8 cellular contexts compared by ENCODE assay signal in genomic region chr11:2990617-2991476, GRCh38. TPM values are rescaled to one million over a fixed set of nuclear protein-coding genes. Genes with fewer than 3 reads are reported as not detected.
DNase-seq lines count a peak whose midpoint lies in the region; ATAC-seq, FAIRE-seq and TF ChIP-seq lines count a peak whose summit lies in the region.

No MANE protein-coding gene starts in this region.

- no peak for TF ChIP-seq RAD21 in K562 (CRISPR knock-in tag; conservative IDR thresholded peaks at IDR 0.05 in 1 of 2, IDR thresholded peaks at IDR 0.05 in 1 of 2)

- H3K9me1 ChIP-seq in K562 (ENCODE audit: control insufficient read depth, insufficient read depth, low read length): peaks cover 2% of the 10 kb centered on the region

- H3K27me3 Mint-ChIP-seq in stimulated activated memory B cell treated with anti-CD40 and anti-IgM and Interleukin-4, amounts not matched to agents 10 μg/mL and 1 μg/mL and 100 μg/mL, for 72 hours: no peaks in the 10 kb centered on the region

- H4K20me1 ChIP-seq in PC-3 (ENCODE audit: low read length) (peaks cover 36% of the 10 kb centered on the region), K562 (replicated peaks; ENCODE audit: control insufficient read depth, insufficient read depth, low read length) (peaks cover 32% of the 10 kb centered on the region)

- H3K4me3 ChIP-seq in PC-3 (ENCODE audit: low read length) (peak overlapping the region; percentile 94), K562 (peak overlapping the region; percentile 52), left lung (peak overlapping the region; percentile 73 to 83)

- POLR2A ChIA-PET in PC-3 (lab: Charles Lee; ENCODE audit: unreplicated experiment): no interaction called here
- POLR2A ChIA-PET in K562 (lab: Yijun Ruan, JAX): interaction anchor here (0.6 to 3.0 kb wide), 9 partner anchors 8 to 35 kb away, joined by 3 to 16 read pairs (median 6); no protein-coding TSS in a partner anchor

- WGBS in K562 (ENCODE audit: insufficient coverage, low coverage, missing lambda C conversion rate): 0% methylated on average over 17 of the region's 17 CpGs

- ATAC-seq in PC-3 (no peak), K562 (peak; percentile 20), left lung (peak; percentile 4), GM21528 (IDR thresholded peaks at IDR 0.05; ENCODE audit: low FRiP score, unreplicated experiment) (no peak)
- ATAC-seq in stimulated activated memory B cell treated with anti-CD40 and anti-IgM and Interleukin-4, amounts not matched to agents 10 μg/mL and 1 μg/mL and 100 μg/mL, for 72 hours: no peak

- TF ChIP-seq CTCF in PC-3 (conservative IDR thresholded peaks at IDR 0.05; ENCODE audit: low read depth, low read length) (no peak), K562 (IDR thresholded peaks at IDR 0.05 in 2 of 3, conservative IDR thresholded peaks at IDR 0.05 in 1 of 3; ENCODE audit: insufficient read depth in 2 of 3, low read depth in 1 of 3, low read length in 3 of 3) (no peak), left lung (IDR thresholded peaks at IDR 0.05) (no peak)

- FAIRE-seq in K562 (lab: Jason Lieb, UNC): peak; percentile 84

- peaks cover 7% of the 10 kb centered on the region; the same call in 1 of the 2 replicates for H3K36me3 ChIP-seq in PC-3 (ENCODE audit: low read depth, low read length)
- H3K36me3 ChIP-seq in K562 (ENCODE audit: control insufficient read depth, insufficient read depth, low read length): peaks cover 39% of the 10 kb centered on the region; the same call in 2 of the 3 replicates
- H3K36me3 ChIP-seq in left lung: no peaks in the 10 kb centered on the region

- CTCF ChIA-PET in PC-3 (lab: Charles Lee) (no interaction called here), K562 (lab: Yijun Ruan, JAX; ENCODE audit: low intra/inter-chr PET ratio) (no interaction called here)

- H3K4me3 Mint-ChIP-seq in stimulated activated memory B cell treated with anti-CD40 and anti-IgM and Interleukin-4, amounts not matched to agents 10 μg/mL and 1 μg/mL and 100 μg/mL, for 72 hours: peak overlapping the region; percentile 98

- H3K9me3 Mint-ChIP-seq in stimulated activated memory B cell treated with anti-CD40 and anti-IgM and Interleukin-4, amounts not matched to agents 10 μg/mL and 1 μg/mL and 100 μg/mL, for 72 hours: no peaks in the 10 kb centered on the region

- no peaks in the 10 kb centered on the region for H3F3A ChIP-seq in PC-3 (ENCODE audit: low read length, unreplicated experiment)

- peak overlapping the region; percentile 95 for H3K27ac Mint-ChIP-seq in stimulated activated memory B cell treated with anti-CD40 and anti-IgM and Interleukin-4, amounts not matched to agents 10 μg/mL and 1 μg/mL and 100 μg/mL, for 72 hours

- intact Hi-C loops in PC-3 (cut with micrococcal nuclease) (no loop called here), K562 (cut with micrococcal nuclease) (no loop called here), left lung (cut with DNase I) (no loop called here)

- H3K79me2 ChIP-seq in PC-3 (ENCODE audit: low read length) (peaks cover 60% of the 10 kb centered on the region), K562 (ENCODE audit: control insufficient read depth, insufficient read depth, low read length) (peaks cover 67% of the 10 kb centered on the region)

- in situ Hi-C loops in K562 (cut with MboI): no loop called here

- H3K36me3 Mint-ChIP-seq in stimulated activated memory B cell treated with anti-CD40 and anti-IgM and Interleukin-4, amounts not matched to agents 10 μg/mL and 1 μg/mL and 100 μg/mL, for 72 hours: peaks cover 6% of the 10 kb centered on the region

- no peaks in the 10 kb centered on the region for H3K27me3 ChIP-seq in PC-3 (ENCODE audit: low read length)
- no peaks in the 10 kb centered on the region for H3K27me3 ChIP-seq in K562 (ENCODE audit: control insufficient read depth in 2 of 2, insufficient read depth in 2 of 2, low read length in 2 of 2)
- no peaks in the 10 kb centered on the region for H3K27me3 ChIP-seq in left lung

- H3K4me2 ChIP-seq in PC-3 (ENCODE audit: low read length) (peak overlapping the region; percentile 95), K562 (ENCODE audit: insufficient read depth, low read length) (peak overlapping the region; percentile 93)

- TF ChIP-seq POLR2A in GM19099 (IDR thresholded peaks at IDR 0.05; ENCODE audit: extremely low read depth, insufficient read length, low read depth) (peak; percentile 28), K562 (conservative IDR thresholded peaks at IDR 0.05) (no peak)

- peak; percentile 34 for DNase-seq in PC-3
- DNase-seq in K562 (ENCODE audit: extremely low read depth in 1 of 4, low spot score in 3 of 4): peak in 2 of 4 experiments; percentile 39 to 63
- no peak for DNase-seq in left lung
- no peak for DNase-seq in Ammon's horn (ENCODE audit: low spot score)
- DNase-seq in AG08396 (ENCODE audit: low spot score): no peak

- H2AFZ ChIP-seq in PC-3 (ENCODE audit: low read length) (0 out of 2 replicates have a peak overlapping the region, but pooled peaks have one; percentile 34), K562 (ENCODE audit: low read depth, low read length) (no peak overlapping the region)

- no peak for TF ChIP-seq EP300 in K562 (IDR thresholded peaks at IDR 0.05; ENCODE audit: low read length)

- H3K27ac ChIP-seq in PC-3 (ENCODE audit: low read length) (peak overlapping the region; percentile 61), K562 (ENCODE audit: extremely low read depth, low read depth, low read length) (peak overlapping the region; percentile 84), left lung (peak overlapping the region; percentile 93 to 95)

- no peaks in the 10 kb centered on the region for H3K9me3 ChIP-seq in PC-3 (ENCODE audit: low read length)
- no peaks in the 10 kb centered on the region for H3K9me3 ChIP-seq in K562 (replicated peaks; ENCODE audit: control insufficient read depth, insufficient read depth, low read depth, low read length)
- no peaks in the 10 kb centered on the region for H3K9me3 ChIP-seq in left lung

- H3K4me1 Mint-ChIP-seq in stimulated activated memory B cell treated with anti-CD40 and anti-IgM and Interleukin-4, amounts not matched to agents 10 μg/mL and 1 μg/mL and 100 μg/mL, for 72 hours: peaks cover 45% of the 10 kb centered on the region

- BruUV-seq in PC-3 (replicated peaks; lab: Mats Ljungman, UMichigan) (TSS peak; percentile 75), K562 (replicated peaks; lab: Mats Ljungman, UMichigan) (TSS peak; percentile 50)

- H3K9ac ChIP-seq in PC-3 (ENCODE audit: low read length) (peak overlapping the region; percentile 99), K562 (ENCODE audit: insufficient read depth in 1 of 2, low read depth in 2 of 2, low read length in 2 of 2) (peak overlapping the region; percentile 78 to 99)

- H3K9me2 ChIP-seq in PC-3 (replicated peaks; ENCODE audit: low read length): no peaks in the 10 kb centered on the region

- H3K4me1 ChIP-seq in PC-3 (ENCODE audit: insufficient read depth, low read length) (peaks cover 23% of the 10 kb centered on the region), K562 (replicated peaks in 1 of 2; ENCODE audit: control insufficient read depth in 2 of 2, insufficient read depth in 2 of 2, low read length in 2 of 2) (peaks cover 15% of the 10 kb centered on the region in 2 experiments; a peak in 4 of 5 replicates), left lung (peaks cover 34 to 53% of the 10 kb centered on the region in 2 donors)

TF ChIP-seq in K562, 482 proteins besides CTCF, POLR2A, EP300 and RAD21 (continues in another document):
- TF ChIP-seq KDM1A (IDR thresholded peaks at IDR 0.05) (no peak), USF1 (CRISPR knock-in tag; IDR thresholded peaks at IDR 0.05) (no peak), ATF1 (CRISPR knock-in tag; IDR thresholded peaks at IDR 0.05) (no peak), ATF1 (tag; IDR thresholded peaks at IDR 0.05) (peak; percentile 15; the same call in 1 of the 2 replicates), ZC3H4 (CRISPR knock-in tag; IDR thresholded peaks at IDR 0.05; ENCODE audit: borderline replicate concordance) (no peak), GTF2F1 (IDR thresholded peaks at IDR 0.05; ENCODE audit: low read depth, low read length) (no peak), SMARCE1 (IDR thresholded peaks at IDR 0.05) (no peak; the same call in 1 of the 2 replicates)

RNA-seq across cellular contexts. Expression of gene NAP1L4, which starts 1.3 kb away (rescaled TPM):
- total RNA-seq in PC-3 (2014; rRNA removed) (115 and 160 TPM in 2 replicates), K562 (2014; rRNA removed) (217 and 237 TPM in 2 replicates), K562 (2014; rRNA removed; fragmentation: Illumina TruSeq; extraction: Trizol) (179 and 210 TPM in 2 replicates), K562 (2015; rRNA removed; fragmentation: Illumina TruSeq; extraction: Trizol) (145 and 153 TPM in 2 replicates), K562 (2021) (167 and 180 TPM in 2 replicates), left lung (100 to 1,000 TPM; 101 to 122 TPM)
- 200 and 559 TPM in 2 replicates for total RNA-seq in K562 (2011; cell fraction: chromatin; rRNA removed; ENCODE audit: low replicate concordance)
- 89.9 and 105 TPM in 2 replicates for total RNA-seq in K562 (2011; cell fraction: nucleolus; rRNA removed)
- 185 and 193 TPM in 2 replicates for total RNA-seq in K562 (2011; cell fraction: nucleoplasm; rRNA removed)
- polyA plus RNA-seq in K562 (2011; rRNA removed) (145 and 176 TPM in 2 replicates), K562 (2014; fragmentation: Illumina TruSeq; extraction: Trizol) (154 and 184 TPM in 2 replicates), K562 (2014; fragmentation: Nextera tagmentation; extraction: Ambion mirVana) (10 to 100 TPM; 34.1 to 50.7 TPM), K562 (2014; rRNA removed) (221 and 244 TPM in 2 replicates)
- 72.7 and 90.0 TPM in 2 replicates for polyA plus RNA-seq in K562 (2011; cell fraction: cytosol; rRNA removed)
- polyA plus RNA-seq in K562 (2011; cell fraction: nucleus; rRNA removed): 166 and 223 TPM in 2 replicates
- polyA plus RNA-seq in K562 (2012): 103 and 135 TPM in 2 replicates
- polyA minus RNA-seq in K562 (2011; rRNA and poly(A)+ RNA removed): 207 and 232 TPM in 2 replicates
- 66.1 and 67.2 TPM in 2 replicates for polyA minus RNA-seq in K562 (2011; cell fraction: cytosol; rRNA and poly(A)+ RNA removed)
- 76.3 and 166 TPM in 2 replicates for polyA minus RNA-seq in K562 (2011; cell fraction: nucleus; rRNA and poly(A)+ RNA removed)

Comparison
In these comparisons a context has a peak if more than half of its experiments do, and no peak if none do; other contexts are left out.
1. ATAC-seq: peak in K562 (single experiment) and left lung (single experiment); none in PC-3 (single experiment), stimulated activated memory B cell treated with anti-CD40 and anti-IgM and Interleukin-4, amounts not matched to agents 10 μg/mL and 1 μg/mL and 100 μg/mL, for 72 hours (single experiment) and GM21528 (single experiment).
2. Peak in every context shown above with its lines, with median percentiles within 50 percentile points of each other: H3K27ac ChIP-seq and H3K4me3 ChIP-seq.